1 cellular context compared by ENCODE assay signal in genomic region chr9:7212101-7212500, GRCh38.
TF ChIP-seq lines count a peak whose summit lies in the region.

No MANE protein-coding gene starts in this region.

TF ChIP-seq in GM12878, 131 proteins besides CTCF, POLR2A, EP300 and RAD21 (continued from another document):
- no peak for TF ChIP-seq RB1 (IDR thresholded peaks at IDR 0.05; ENCODE audit: borderline replicate concordance)
